7 cellular contexts compared by ENCODE assay signal in genomic region chr1:155763090-155763815, GRCh38.
A peak's percentile ranks its signal among the peaks of the same experiment; 100 is the strongest.
DNase-seq lines count a peak whose midpoint lies in the region; ATAC-seq, FAIRE-seq and TF ChIP-seq lines count a peak whose summit lies in the region.
"Not testable (repeated sequence)": the region's sequence is repeated elsewhere in the genome, so short reads cannot be mapped to it uniquely, and the experiment has no call there.

No MANE protein-coding gene starts in this region.

- H3K27me3 ChIP-seq in Panc1 (ENCODE audit: control insufficient read depth, insufficient read depth, low read length); HepG2 (ENCODE audit: control insufficient read depth in 1 of 2, insufficient read depth in 2 of 2, low read length in 2 of 2): not testable (repeated sequence)

- TF ChIP-seq EP300 in HepG2 (IDR thresholded peaks at IDR 0.05; ENCODE audit: low read depth in 2 of 2, low read length in 2 of 2); HepG2 (CRISPR knock-in tag; IDR thresholded peaks at IDR 0.05; ENCODE audit: borderline replicate concordance): not testable (repeated sequence)

- TF ChIP-seq CTCF in Panc1 (IDR thresholded peaks at IDR 0.05); fibroblast of pulmonary artery (IDR thresholded peaks at IDR 0.05; ENCODE audit: low read length, missing control alignments); HepG2 (CRISPR knock-in tag; IDR thresholded peaks at IDR 0.05): not testable (repeated sequence)

- POLR2A ChIA-PET in Panc1 (lab: Charles Lee): interaction anchor here (1.0 kb wide), 1 partner anchor 8 kb away, joined by 7 read pairs; no protein-coding TSS in a partner anchor
- POLR2A ChIA-PET in HepG2 (lab: Yijun Ruan, JAX): not testable (repeated sequence)

- intact Hi-C loops in Panc1 (cut with micrococcal nuclease; ENCODE audit: unreplicated experiment); HepG2 (cut with micrococcal nuclease; ENCODE audit: unreplicated experiment): not testable (repeated sequence)

- WGBS in HepG2 (ENCODE audit: low lambda C conversion rate): 98% methylated on average over 6 of the region's 6 CpGs

- H3K9me3 ChIP-seq in Panc1 (ENCODE audit: control insufficient read depth, insufficient read depth, low read depth, low read length); HepG2 (ENCODE audit: low read length): not testable (repeated sequence)

- not testable (repeated sequence) for H3K4me1 ChIP-seq in Panc1 (ENCODE audit: control insufficient read depth, insufficient read depth, low read length); HepG2 (ENCODE audit: insufficient read depth, low read length)

- not testable (repeated sequence) for TF ChIP-seq POLR2A in HepG2 (IDR thresholded peaks at IDR 0.05; ENCODE audit: insufficient read depth in 1 of 2, low read depth in 2 of 2, low read length in 2 of 2)

- H3K4me3 ChIP-seq in Panc1 (ENCODE audit: low read depth in 2 of 2, low read length in 2 of 2); fibroblast of pulmonary artery (replicated peaks; ENCODE audit: low read depth, low read length); HepG2 (replicated peaks in 1 of 3; ENCODE audit: insufficient read depth in 1 of 3, low read depth in 2 of 3, low read length in 3 of 3): not testable (repeated sequence)

- not testable (repeated sequence) for H3K27ac ChIP-seq in Panc1 (ENCODE audit: low read length); HepG2 (ENCODE audit: extremely low read length, insufficient read depth, low read length)

- not testable (repeated sequence) for H3K9ac ChIP-seq in HepG2 (ENCODE audit: insufficient read depth, low read depth, low read length)

- CTCF ChIA-PET in Panc1 (lab: Charles Lee); HepG2 (lab: Yijun Ruan, JAX; ENCODE audit: low intra/inter-chr PET ratio, low total read pairs): not testable (repeated sequence)

- not testable (repeated sequence) for BruUV-seq in Panc1 (replicated peaks; lab: Mats Ljungman, UMichigan); HepG2 (replicated peaks; lab: Mats Ljungman, UMichigan)

- peak; percentile 91 for ATAC-seq in Panc1
- ATAC-seq in HepG2: not testable (repeated sequence)

- H4K20me1 ChIP-seq in HepG2 (ENCODE audit: insufficient read depth, low read length): not testable (repeated sequence)

- H3K4me2 ChIP-seq in HepG2 (ENCODE audit: low read depth, low read length): not testable (repeated sequence)

- not testable (repeated sequence) for H3K79me2 ChIP-seq in HepG2 (ENCODE audit: insufficient read depth, low read length)

- DNase-seq in DMS79 treated with DMSO at 0.1 percent for 48 hours (lab: John Stamatoyannopoulos, UW): peak; percentile 42
- peak; percentile 13 for DNase-seq in HTR-8/SVneo (ENCODE audit: insufficient read length, low spot score)
- DNase-seq in Panc1 (ENCODE audit: low read depth, low spot score): peak; percentile 51
- peak; percentile 60 for DNase-seq in amniotic stem cell (lab: John Stamatoyannopoulos, UW)
- peak; percentile 96 for DNase-seq in fibroblast of pulmonary artery (ENCODE audit: low read depth)
- DNase-seq in HepG2 (ENCODE audit: low spot score): peak; percentile 9
- DNase-seq in pulmonary artery endothelial cell (ENCODE audit: low read depth, low spot score): peak; percentile 84

- not testable (repeated sequence) for H2AFZ ChIP-seq in HepG2 (ENCODE audit: low read length)

- TF ChIP-seq RAD21 in HepG2 (CRISPR knock-in tag; IDR thresholded peaks at IDR 0.05): not testable (repeated sequence)

- not testable (repeated sequence) for H3K36me3 ChIP-seq in Panc1 (ENCODE audit: control insufficient read depth, insufficient read depth, low read length)
- peaks cover 8 to 53% of the 10 kb centered on the region in 2 experiments; a peak in 4 of 5 replicates for H3K36me3 ChIP-seq in HepG2 (replicated peaks in 1 of 2; ENCODE audit: control insufficient read depth in 1 of 2, insufficient read depth in 2 of 2, low read length in 2 of 2)

- in situ Hi-C loops in Panc1 (cut with HindIII; ENCODE audit: low pct_unique_long_range_greater_than_20kb, low sequenced_read_pairs); HepG2 (cut with HindIII; ENCODE audit: extremely low pct_ligation_motif_present, low pct_unique_long_range_greater_than_20kb): not testable (repeated sequence)

- not testable (repeated sequence) for FAIRE-seq in HTR-8/SVneo (lab: Jason Lieb, UNC)
- peak; percentile 67 for FAIRE-seq in HepG2 (lab: Jason Lieb, UNC)

Comparison
In these comparisons a context has a peak if more than half of its experiments do, and no peak if none do; other contexts are left out.
1. DNase-seq: peak in every context shown above with its lines; median percentile 96 in fibroblast of pulmonary artery; 84 in pulmonary artery endothelial cell; 60 in amniotic stem cell; 51 in Panc1; 42 in DMS79 treated with DMSO at 0.1 percent for 48 hours; 13 in HTR-8/SVneo; 9 in HepG2.